13 cellular contexts compared by ENCODE assay signal in the genomic region with DNA sequence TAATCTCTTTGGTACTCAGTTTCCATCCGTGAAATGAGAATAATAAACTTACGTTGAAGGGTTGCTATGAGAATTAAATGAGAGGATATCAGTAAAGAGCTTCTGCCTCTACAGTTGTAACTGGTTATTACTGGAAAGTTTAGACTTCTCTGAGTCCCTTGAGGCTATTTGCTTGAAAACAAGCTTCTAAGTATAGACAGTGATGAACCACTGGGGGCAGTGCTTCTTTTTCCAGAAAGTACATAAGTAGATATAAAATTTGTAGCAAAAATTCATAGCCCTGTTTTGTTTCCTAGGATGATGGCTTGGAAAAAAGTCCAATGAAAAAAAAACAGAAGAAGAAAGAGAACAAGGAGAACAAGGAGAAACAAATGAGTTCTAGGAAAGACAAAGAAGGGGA.
A peak's percentile ranks its signal among the peaks of the same experiment; 100 is the strongest.
DNase-seq lines count a peak whose midpoint lies in the region; ATAC-seq, FAIRE-seq and TF ChIP-seq lines count a peak whose summit lies in the region.
"Had no signal": no experiment of that assay in that cellular context is flagged by ENCODE, and none has a peak within 500 bp of the region (broad histone marks: within the 10 kb centered on the region; RNA-seq: fewer than 3 reads in every experiment).

No MANE protein-coding gene starts in this region.

- no peak overlapping the region for H2AFZ ChIP-seq in GM12878 (ENCODE audit: control insufficient read depth, low read depth, low read length)

- TF ChIP-seq CTCF in GM12878 (IDR thresholded peaks at IDR 0.05 in 2 of 3, conservative IDR thresholded peaks at IDR 0.05 in 1 of 3; ENCODE audit: control insufficient read depth in 2 of 3, extremely low read depth in 1 of 3, insufficient read depth in 1 of 3, low read depth in 3 of 3, low read length in 3 of 3): no peak
- TF ChIP-seq CTCF in neural crest cell (conservative IDR thresholded peaks at IDR 0.05): peak; percentile 47

- CTCF ChIA-PET in activated CD4-positive, alpha-beta T cell treated with anti-CD3 and anti-CD28 coated beads for 36 hours (lab: Charles Lee): interaction anchor here (0.8 to 1.3 kb wide), 5 partner anchors 9 to 205 kb away, joined by 3 to 5 read pairs (median 3); no protein-coding TSS in a partner anchor
- CTCF ChIA-PET in GM12878 (lab: Yijun Ruan, JAX): interaction anchor here (0.6 to 1.4 kb wide), 3 partner anchors 32 to 204 kb away, joined by 3 to 5 read pairs (median 3); no protein-coding TSS in a partner anchor

- H4K20me1 ChIP-seq in GM12878 (ENCODE audit: control insufficient read depth, insufficient read depth): no peaks in the 10 kb centered on the region

- no peak for TF ChIP-seq RAD21 in GM12878 (IDR thresholded peaks at IDR 0.05; ENCODE audit: insufficient read depth, low read depth, low read length)

- no peak for DNase-seq in activated CD4-positive, alpha-beta T cell treated with anti-CD3 and anti-CD28 coated beads for 36 hours
- no peak for DNase-seq in activated CD4-positive, alpha-beta T cell treated with anti-CD3 and anti-CD28 coated beads for 48 hours
- DNase-seq in HT-29 (ENCODE audit: low spot score) (peak; percentile 19), GM12878 (ENCODE audit: low read depth, low spot score) (no peak), neural crest cell (ENCODE audit: low read depth, low spot score) (no peak), ACHN (no peak), NCI-H1048 (lab: John Stamatoyannopoulos, UW) (no peak)
- DNase-seq: body of pancreas, kidney, NCI-H82 had no signal

- H3K27me3 ChIP-seq in GM12878 (replicated peaks in 1 of 2; ENCODE audit: control insufficient read depth in 2 of 2, insufficient read depth in 2 of 2, low read length in 1 of 2): no peaks in the 10 kb centered on the region
- H3K27me3 ChIP-seq: body of pancreas, neutrophil had no signal

- no peak overlapping the region for H3K4me3 ChIP-seq in GM12878
- H3K4me3 ChIP-seq: body of pancreas had no signal

- H3K27ac Mint-ChIP-seq in activated CD4-positive, alpha-beta T cell treated with anti-CD3 and anti-CD28 coated beads for 36 hours: peak overlapping the region; percentile 63
- no peak overlapping the region for H3K27ac Mint-ChIP-seq in neural crest cell (ENCODE audit: unreplicated experiment)

- no peak overlapping the region for H3K4me2 ChIP-seq in GM12878 (ENCODE audit: control insufficient read depth, insufficient read depth)

- intact Hi-C loops in activated CD4-positive, alpha-beta T cell treated with anti-CD3 and anti-CD28 coated beads for 36 hours (cut with DNase I, micrococcal nuclease): no loop called here
- intact Hi-C loops in GM12878 (cut with micrococcal nuclease; ENCODE audit: unreplicated experiment): loop anchor here (10.0 kb wide), 1 partner anchor 207 kb away; no protein-coding TSS in a partner anchor

- no peak for FAIRE-seq in GM12878 (lab: Jason Lieb, UNC)
- FAIRE-seq: kidney had no signal

- POLR2A ChIA-PET in activated CD4-positive, alpha-beta T cell treated with anti-CD3 and anti-CD28 coated beads for 36 hours (lab: Charles Lee): no interaction called here
- POLR2A ChIA-PET in GM12878 (lab: Charles Lee): interaction anchor here (0.6 kb wide), 1 partner anchor 34 kb away, joined by 4 read pairs; no protein-coding TSS in a partner anchor

- H3K79me2 ChIP-seq in GM12878 (ENCODE audit: control insufficient read depth, insufficient read depth, low read length): no peaks in the 10 kb centered on the region

- H3K4me1 Mint-ChIP-seq in activated CD4-positive, alpha-beta T cell treated with anti-CD3 and anti-CD28 coated beads for 36 hours: peaks cover 6% of the 10 kb centered on the region
- no peaks in the 10 kb centered on the region for H3K4me1 Mint-ChIP-seq in neural crest cell

- no TSS peak for BruUV-seq in GM12878 (replicated peaks; lab: Mats Ljungman, UMichigan)

- no peaks in the 10 kb centered on the region for H3K27me3 Mint-ChIP-seq in activated CD4-positive, alpha-beta T cell treated with anti-CD3 and anti-CD28 coated beads for 36 hours
- H3K27me3 Mint-ChIP-seq in neural crest cell (ENCODE audit: low read depth): no peaks in the 10 kb centered on the region

- H3K9me3 ChIP-seq in GM12878 (replicated peaks; ENCODE audit: control insufficient read depth, insufficient read depth, low read length): no peaks in the 10 kb centered on the region
- H3K9me3 ChIP-seq: body of pancreas, neutrophil had no signal

- no peak for TF ChIP-seq EP300 in GM12878 (IDR thresholded peaks at IDR 0.05; ENCODE audit: borderline replicate concordance in 1 of 2, control insufficient read depth in 1 of 2, low read depth in 2 of 2, low read length in 2 of 2)

- TF ChIP-seq POLR2A in GM12878 (IDR thresholded peaks at IDR 0.05; ENCODE audit: low read depth, low read length): no peak

- RAD21 ChIA-PET in GM12878 (lab: Charles Lee; ENCODE audit: unreplicated experiment): no interaction called here

- no peak overlapping the region for H3K27ac ChIP-seq in GM12878 (ENCODE audit: control insufficient read depth, insufficient read depth)
- H3K27ac ChIP-seq: body of pancreas, HL-60, neutrophil had no signal

- WGBS in GM12878 (ENCODE audit: insufficient coverage, insufficient replicate concordance, low lambda C conversion rate, missing lambda C conversion rate): 73% methylated on average over 2 of the region's 2 CpGs

- SMC1A ChIA-PET in GM12878 (lab: Charles Lee; ENCODE audit: uncharacterized antibody, unreplicated experiment): interaction anchor here (0.9 to 1.3 kb wide), 2 partner anchors 203 to 205 kb away, joined by 3 read pairs; no protein-coding TSS in a partner anchor

- ATAC-seq in activated CD4-positive, alpha-beta T cell treated with anti-CD3 and anti-CD28 coated beads for 36 hours: peak; percentile 42
- peak; percentile 50; the same call in 2 of the 3 replicates for ATAC-seq in GM12878
- ATAC-seq in GM19397 (IDR thresholded peaks at IDR 0.05; ENCODE audit: unreplicated experiment): no peak
- ATAC-seq: body of pancreas had no signal

- no peak overlapping the region for H3K9ac ChIP-seq in GM12878 (ENCODE audit: control insufficient read depth, insufficient read depth, low read length)

- no peaks in the 10 kb centered on the region for H3K4me1 ChIP-seq in GM12878 (ENCODE audit: control insufficient read depth, insufficient read depth, low read length)
- H3K4me1 ChIP-seq: body of pancreas had no signal

- peaks cover 76% of the 10 kb centered on the region for H3K36me3 Mint-ChIP-seq in activated CD4-positive, alpha-beta T cell treated with anti-CD3 and anti-CD28 coated beads for 36 hours (ENCODE audit: low read depth)
- peaks cover 52% of the 10 kb centered on the region for H3K36me3 Mint-ChIP-seq in neural crest cell (ENCODE audit: low read depth)

- no peaks in the 10 kb centered on the region for H3K9me3 Mint-ChIP-seq in activated CD4-positive, alpha-beta T cell treated with anti-CD3 and anti-CD28 coated beads for 36 hours (ENCODE audit: low read depth)
- no peaks in the 10 kb centered on the region for H3K9me3 Mint-ChIP-seq in neural crest cell

- in situ Hi-C loops in GM12878 (cut with MboI): no loop called here
- in situ Hi-C loops in ACHN (cut with HindIII; ENCODE audit: low pct_ligation_motif_present, low pct_unique_long_range_greater_than_20kb, low sequenced_read_pairs): no loop called here

- peaks cover 23 to 53% of the 10 kb centered on the region in 2 experiments for H3K36me3 ChIP-seq in GM12878 (ENCODE audit: control insufficient read depth in 2 of 2, insufficient read depth in 2 of 2, low read length in 1 of 2)

- H3K4me3 Mint-ChIP-seq in activated CD4-positive, alpha-beta T cell treated with anti-CD3 and anti-CD28 coated beads for 36 hours: no peak overlapping the region
- H3K4me3 Mint-ChIP-seq in neural crest cell: no peak overlapping the region

TF ChIP-seq in GM12878, 131 proteins besides CTCF, POLR2A, EP300 and RAD21 (continues in another document):
- TF ChIP-seq SP1 (IDR thresholded peaks at IDR 0.05; ENCODE audit: low read depth, low read length) (no peak), CBFB (IDR thresholded peaks at IDR 0.05; ENCODE audit: low read depth) (no peak), NR2C2 (IDR thresholded peaks at IDR 0.05; ENCODE audit: borderline replicate concordance, control insufficient read depth, insufficient read length, low read depth) (no peak), MLLT1 (IDR thresholded peaks at IDR 0.05) (no peak), ZNF217 (IDR thresholded peaks at IDR 0.05) (no peak), POU2F2 (IDR thresholded peaks at IDR 0.05; ENCODE audit: borderline replicate concordance, low read depth, low read length) (no peak), PAX8 (IDR thresholded peaks at IDR 0.05) (no peak), IRF5 (IDR thresholded peaks at IDR 0.05; ENCODE audit: borderline replicate concordance) (no peak), YY1 (IDR thresholded peaks at IDR 0.05; ENCODE audit: low read depth, low read length) (no peak)
